In genomic region chr13:99067160-99067985, GRCh38 we compare ENCODE assay signal across 10 cellular contexts.
DNase-seq lines count a peak whose midpoint lies in the region; ATAC-seq, FAIRE-seq and TF ChIP-seq lines count a peak whose summit lies in the region.
"Had no signal": no experiment of that assay in that cellular context is flagged by ENCODE, and none has a peak within 500 bp of the region (broad histone marks: within the 10 kb centered on the region; RNA-seq: fewer than 3 reads in every experiment).

No MANE protein-coding gene starts in this region.

- H3K9me3 ChIP-seq in A549 (peaks cover 19% of the 10 kb centered on the region), adipocyte (ENCODE audit: control insufficient read depth, low read length) (no peaks in the 10 kb centered on the region)

- H3K27me3 ChIP-seq in adipocyte (replicated peaks; ENCODE audit: control insufficient read depth, insufficient read depth, low read length), result no peaks in the 10 kb centered on the region

- H3K4me2 ChIP-seq in A549, result peak overlapping the region; percentile 58

- TF ChIP-seq POLR2A in A549 (IDR thresholded peaks at IDR 0.05; ENCODE audit: low read length), result no peak

- DNase-seq in A549 (ENCODE audit: low read depth in 1 of 2, low spot score in 1 of 2), result peak; percentile 58 to 82
- DNase-seq in HFF-Myc (ENCODE audit: extremely low read depth, low read depth), result peak; percentile 21
- peak; percentile 48 for DNase-seq in adipocyte (ENCODE audit: low read depth)
- peak; percentile 92 for DNase-seq in islet precursor cell
- no peak for DNase-seq in COR-L47 (lab: John Stamatoyannopoulos, UW)
- DNase-seq in stimulated activated CD8-positive, alpha-beta memory T cell treated with anti-CD3 and anti-CD28 coated beads, Interleukin-4, amount 100 ng/mL, for 48 hours, result no peak
- DNase-seq: Calu3, substantia nigra had no signal

- H3K27ac ChIP-seq in A549, result peak overlapping the region; percentile 73 to 88

- no peak overlapping the region for H3K9ac ChIP-seq in adipocyte (ENCODE audit: low read length)

- TF ChIP-seq RAD21 in A549 (conservative IDR thresholded peaks at IDR 0.05 in 1 of 2, IDR thresholded peaks at IDR 0.05 in 1 of 2), result peak in 1 of 2 experiments; percentile 1; a peak in 1 of 5 replicates

- H3K4me1 ChIP-seq in A549, result peaks cover 20% of the 10 kb centered on the region
- H3K4me1 ChIP-seq in adipocyte (ENCODE audit: control insufficient read depth, insufficient read depth, low read length), result peaks cover 12% of the 10 kb centered on the region

- POLR2A ChIA-PET in A549 (lab: Yijun Ruan, JAX), result interaction anchor here (1.0 kb wide), 1 partner anchor 11 kb away, joined by 4 read pairs; no protein-coding TSS in a partner anchor

- TF ChIP-seq EP300 in A549 (IDR thresholded peaks at IDR 0.05), result peak; percentile 58 to 61; a peak in 2 of 5 replicates

- TF ChIP-seq CTCF in A549 (IDR thresholded peaks at IDR 0.05), result no peak
- no peak for TF ChIP-seq CTCF in HFF-Myc (IDR thresholded peaks at IDR 0.05; ENCODE audit: low read depth, low read length, missing control alignments)

- WGBS in A549 (ENCODE audit: missing lambda C conversion rate), result 7% methylated on average over 1 of the region's 1 CpG

- ATAC-seq in A549, result peak; percentile 93 to 94
- ATAC-seq in HG03565 (IDR thresholded peaks at IDR 0.05; ENCODE audit: unreplicated experiment), result no peak
- ATAC-seq in HG02798 (IDR thresholded peaks at IDR 0.05; ENCODE audit: poor library complexity, unreplicated experiment), result no peak

- no peak for FAIRE-seq in A549 (lab: Jason Lieb, UNC)

- H3K4me3 ChIP-seq in A549, result no peak overlapping the region
- no peak overlapping the region for H3K4me3 ChIP-seq in HFF-Myc (replicated peaks; ENCODE audit: low read depth, low read length)
- no peak overlapping the region for H3K4me3 ChIP-seq in adipocyte (ENCODE audit: low read length)

- no peaks in the 10 kb centered on the region for H3K36me3 ChIP-seq in adipocyte (ENCODE audit: control insufficient read depth, insufficient read depth, low read length, severe bottlenecking)

- CTCF ChIA-PET in A549 (lab: Yijun Ruan, JAX), result no interaction called here

TF ChIP-seq in A549, 52 proteins besides CTCF, POLR2A, EP300 and RAD21 (continues in another document):
- no peak for TF ChIP-seq HEYL (CRISPR knock-in tag; IDR thresholded peaks at IDR 0.05)
- no peak for TF ChIP-seq CBX2 (IDR thresholded peaks at IDR 0.05; ENCODE audit: borderline replicate concordance, low read depth)
- no peak for TF ChIP-seq HOXB13 (CRISPR knock-in tag; IDR thresholded peaks at IDR 0.05; ENCODE audit: low read depth)
- no peak for TF ChIP-seq SMC3 (IDR thresholded peaks at IDR 0.05)
- TF ChIP-seq FOSL2 (IDR thresholded peaks at IDR 0.05), result peak; percentile 91
- peak; percentile 88 for TF ChIP-seq FOSL2 (CRISPR knock-in tag; IDR thresholded peaks at IDR 0.05)
- TF ChIP-seq CHD2 (IDR thresholded peaks at IDR 0.05; ENCODE audit: low read length, partially characterized antibody), result no peak
- TF ChIP-seq JUNB (IDR thresholded peaks at IDR 0.05), result peak; percentile 94
- no peak for TF ChIP-seq POLR2AphosphoS2 (conservative IDR thresholded peaks at IDR 0.05; ENCODE audit: low read length)
- no peak for TF ChIP-seq ZNF302 (CRISPR knock-in tag; IDR thresholded peaks at IDR 0.05)
- peak; percentile 66; the same call in 1 of the 2 replicates for TF ChIP-seq HES2 (IDR thresholded peaks at IDR 0.05)
- no peak for TF ChIP-seq RARB (CRISPR knock-in tag; IDR thresholded peaks at IDR 0.05)
- TF ChIP-seq EHF (CRISPR knock-in tag; IDR thresholded peaks at IDR 0.05), result no peak
- TF ChIP-seq TFCP2L1 (CRISPR knock-in tag; IDR thresholded peaks at IDR 0.05), result no peak
- TF ChIP-seq MAZ (IDR thresholded peaks at IDR 0.05; ENCODE audit: borderline replicate concordance, low read depth, low read length), result no peak
- no peak for TF ChIP-seq ZC3H11A (IDR thresholded peaks at IDR 0.05)
- no peak for TF ChIP-seq MYC (IDR thresholded peaks at IDR 0.05; ENCODE audit: borderline replicate concordance, low read length)
- no peak for TF ChIP-seq MAFK (IDR thresholded peaks at IDR 0.05; ENCODE audit: partially characterized antibody)
- TF ChIP-seq ZFP36 (IDR thresholded peaks at IDR 0.05; ENCODE audit: borderline replicate concordance, partially characterized antibody), result no peak
- TF ChIP-seq RCOR1 (IDR thresholded peaks at IDR 0.05; ENCODE audit: low read depth, low read length), result no peak
- TF ChIP-seq PBX3 (IDR thresholded peaks at IDR 0.05), result peak; percentile 36; the same call in 1 of the 2 replicates
- no peak for TF ChIP-seq E2F6 (IDR thresholded peaks at IDR 0.05; ENCODE audit: borderline replicate concordance, low read depth)
- TF ChIP-seq HOXB5 (CRISPR knock-in tag; IDR thresholded peaks at IDR 0.05), result 0 out of 2 replicates have a peak, but pooled peaks have one; percentile 22
- TF ChIP-seq FOSB (CRISPR knock-in tag; IDR thresholded peaks at IDR 0.05), result no peak
- TF ChIP-seq ZSCAN20 (CRISPR knock-in tag; IDR thresholded peaks at IDR 0.05), result no peak
- TF ChIP-seq CBX8 (IDR thresholded peaks at IDR 0.05), result no peak
- TF ChIP-seq CEBPB (IDR thresholded peaks at IDR 0.05), result peak; percentile 12 to 67; a peak in 3 of 4 replicates
- TF ChIP-seq NFE2L2 (conservative IDR thresholded peaks at IDR 0.05; ENCODE audit: low read length), result no peak
- TF ChIP-seq RFX5 (IDR thresholded peaks at IDR 0.05), result no peak
- TF ChIP-seq HOXA7 (CRISPR knock-in tag; IDR thresholded peaks at IDR 0.05), result no peak
- peak; percentile 52; the same call in 1 of the 2 replicates for TF ChIP-seq MAX (IDR thresholded peaks at IDR 0.05)
- 0 out of 3 replicates have a peak, but pooled peaks have one; percentile 31 for TF ChIP-seq BCL3 (IDR thresholded peaks at IDR 0.05)
- no peak for TF ChIP-seq NR3C1 (IDR thresholded peaks at IDR 0.05)
- TF ChIP-seq ATOH8 (CRISPR knock-in tag; IDR thresholded peaks at IDR 0.05; ENCODE audit: low read depth), result no peak

Comparison
In these comparisons a context has a peak if more than half of its experiments do, and no peak if none do; other contexts are left out.
1. ATAC-seq: peak in A549 (2 of 2); none in HG03565 (single experiment) and HG02798 (single experiment).
2. DNase-seq: peak in A549 (2 of 2), HFF-Myc (single experiment), adipocyte (single experiment) and islet precursor cell (single experiment); none in COR-L47 (single experiment) and stimulated activated CD8-positive, alpha-beta memory T cell treated with anti-CD3 and anti-CD28 coated beads, Interleukin-4, amount 100 ng/mL, for 48 hours (single experiment).